1 cellular context compared by ENCODE assay signal in genomic region chr12:16608346-16608745, GRCh38.
TF ChIP-seq lines count a peak whose summit lies in the region.

No MANE protein-coding gene starts in this region.

TF ChIP-seq in WTC11, 78 proteins besides CTCF, POLR2A, EP300 and RAD21 (continued from another document):
- TF ChIP-seq, protein P1, sequence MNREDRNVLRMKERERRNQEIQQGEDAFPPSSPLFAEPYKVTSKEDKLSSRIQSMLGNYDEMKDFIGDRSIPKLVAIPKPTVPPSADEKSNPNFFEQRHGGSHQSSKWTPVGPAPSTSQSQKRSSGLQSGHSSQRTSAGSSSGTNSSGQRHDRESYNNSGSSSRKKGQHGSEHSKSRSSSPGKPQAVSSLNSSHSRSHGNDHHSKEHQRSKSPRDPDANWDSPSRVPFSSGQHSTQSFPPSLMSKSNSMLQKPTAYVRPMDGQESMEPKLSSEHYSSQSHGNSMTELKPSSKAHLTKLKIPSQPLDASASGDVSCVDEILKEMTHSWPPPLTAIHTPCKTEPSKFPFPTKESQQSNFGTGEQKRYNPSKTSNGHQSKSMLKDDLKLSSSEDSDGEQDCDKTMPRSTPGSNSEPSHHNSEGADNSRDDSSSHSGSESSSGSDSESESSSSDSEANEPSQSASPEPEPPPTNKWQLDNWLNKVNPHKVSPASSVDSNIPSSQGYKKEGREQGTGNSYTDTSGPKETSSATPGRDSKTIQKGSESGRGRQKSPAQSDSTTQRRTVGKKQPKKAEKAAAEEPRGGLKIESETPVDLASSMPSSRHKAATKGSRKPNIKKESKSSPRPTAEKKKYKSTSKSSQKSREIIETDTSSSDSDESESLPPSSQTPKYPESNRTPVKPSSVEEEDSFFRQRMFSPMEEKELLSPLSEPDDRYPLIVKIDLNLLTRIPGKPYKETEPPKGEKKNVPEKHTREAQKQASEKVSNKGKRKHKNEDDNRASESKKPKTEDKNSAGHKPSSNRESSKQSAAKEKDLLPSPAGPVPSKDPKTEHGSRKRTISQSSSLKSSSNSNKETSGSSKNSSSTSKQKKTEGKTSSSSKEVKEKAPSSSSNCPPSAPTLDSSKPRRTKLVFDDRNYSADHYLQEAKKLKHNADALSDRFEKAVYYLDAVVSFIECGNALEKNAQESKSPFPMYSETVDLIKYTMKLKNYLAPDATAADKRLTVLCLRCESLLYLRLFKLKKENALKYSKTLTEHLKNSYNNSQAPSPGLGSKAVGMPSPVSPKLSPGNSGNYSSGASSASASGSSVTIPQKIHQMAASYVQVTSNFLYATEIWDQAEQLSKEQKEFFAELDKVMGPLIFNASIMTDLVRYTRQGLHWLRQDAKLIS (CRISPR knock-in tag; IDR thresholded peaks at IDR 0.05; ENCODE audit: borderline replicate concordance): no peak
- TF ChIP-seq SMAD4 (CRISPR knock-in tag; IDR thresholded peaks at IDR 0.05): no peak
